8 cellular contexts compared by ENCODE assay signal in genomic region chr14:75711796-75712211, GRCh38. TPM values are rescaled to one million over a fixed set of nuclear protein-coding genes. Genes with fewer than 3 reads are reported as not detected.
A peak's percentile ranks its signal among the peaks of the same experiment; 100 is the strongest.
DNase-seq lines count a peak whose midpoint lies in the region; ATAC-seq and TF ChIP-seq lines count a peak whose summit lies in the region.

No MANE protein-coding gene starts in this region.

- no TSS peak for BruUV-seq in MCF 10A (replicated peaks; lab: Mats Ljungman, UMichigan)

- H3K4me3 Mint-ChIP-seq in MCF 10A (ENCODE audit: unreplicated experiment): peak overlapping the region; percentile 45
- no peak overlapping the region for H3K4me3 Mint-ChIP-seq in stimulated activated effector memory CD8-positive, alpha-beta T cell treated with anti-CD3 and anti-CD28 coated beads, Interleukin-12 subunit alpha, Interleukin-12 subunit beta, amount 100 ng/mL, for 72 hours

- H3K4me1 Mint-ChIP-seq in MCF 10A (ENCODE audit: insufficient read depth, unreplicated experiment): peaks cover 20% of the 10 kb centered on the region
- H3K4me1 Mint-ChIP-seq in stimulated activated effector memory CD8-positive, alpha-beta T cell treated with anti-CD3 and anti-CD28 coated beads, Interleukin-12 subunit alpha, Interleukin-12 subunit beta, amount 100 ng/mL, for 72 hours: no peaks in the 10 kb centered on the region

- in situ Hi-C loops in G401 (cut with HindIII; ENCODE audit: low sequenced_read_pairs): loop anchor here (25.0 kb wide), 1 partner anchor 275 kb away; the partner anchor contains the start of genes IFT43 and TGFB3

- no peak for TF ChIP-seq CTCF in MCF 10A (IDR thresholded peaks at IDR 0.05; ENCODE audit: unreplicated experiment)

- CTCF ChIA-PET in MCF 10A (lab: Yijun Ruan, JAX): interaction anchor here (0.7 to 8.0 kb wide), 24 partner anchors 8 to 936 kb away, joined by 3 to 205 read pairs (median 4); partner anchors contain the start of genes IFT43 and TGFB3

- H3K27ac Mint-ChIP-seq in MCF 10A (ENCODE audit: low read depth, unreplicated experiment): peak overlapping the region; percentile 72
- no peak overlapping the region for H3K27ac Mint-ChIP-seq in stimulated activated effector memory CD8-positive, alpha-beta T cell treated with anti-CD3 and anti-CD28 coated beads, Interleukin-12 subunit alpha, Interleukin-12 subunit beta, amount 100 ng/mL, for 72 hours

- ATAC-seq in stimulated activated effector memory CD8-positive, alpha-beta T cell treated with anti-CD3 and anti-CD28 coated beads, Interleukin-12 subunit alpha, Interleukin-12 subunit beta, amount 100 ng/mL, for 72 hours: peak; percentile 79
- no peak for ATAC-seq in GM19467 (IDR thresholded peaks at IDR 0.05; ENCODE audit: unreplicated experiment)

- POLR2A ChIA-PET in MCF 10A (lab: Yijun Ruan, JAX): interaction anchor here (0.6 to 5.4 kb wide), 13 partner anchors 10 to 377 kb away, joined by 3 to 49 read pairs (median 5); partner anchors contain the start of genes ERG28, IFT43, TGFB3 and TTLL5

- no peaks in the 10 kb centered on the region for H3K9me3 Mint-ChIP-seq in MCF 10A (ENCODE audit: unreplicated experiment)
- no peaks in the 10 kb centered on the region for H3K9me3 Mint-ChIP-seq in stimulated activated effector memory CD8-positive, alpha-beta T cell treated with anti-CD3 and anti-CD28 coated beads, Interleukin-12 subunit alpha, Interleukin-12 subunit beta, amount 100 ng/mL, for 72 hours

- peak; percentile 25 for DNase-seq in G401 (ENCODE audit: low spot score)
- peak; percentile 97 for DNase-seq in HT1080 (ENCODE audit: low read depth)
- peak; percentile 94 for DNase-seq in MCF 10A (ENCODE audit: unreplicated experiment)
- DNase-seq in inferior parietal cortex (ENCODE audit: extremely low spot score): peak; percentile 72
- DNase-seq in stimulated activated effector memory CD8-positive, alpha-beta T cell treated with anti-CD3 and anti-CD28 coated beads, Interleukin-12 subunit alpha, Interleukin-12 subunit beta, amount 100 ng/mL, for 72 hours (ENCODE audit: low spot score in 2 of 2): peak in 1 of 2 donors; percentile 52
- no peak for DNase-seq in 8988T
- no peak for DNase-seq in activated T-cell treated with anti-CD3 and anti-CD28 coated beads, Interleukin-2, amount 50 U/mL, for 1 hour

- intact Hi-C loops in MCF 10A (cut with micrococcal nuclease): loop anchor here (1.0 to 5.0 kb wide), 5 partner anchors 135 to 675 kb away; partner anchors contain the start of gene FLVCR2

- peaks cover 6% of the 10 kb centered on the region for H3K36me3 Mint-ChIP-seq in MCF 10A (ENCODE audit: insufficient read depth, unreplicated experiment)
- peaks cover 25% of the 10 kb centered on the region for H3K36me3 Mint-ChIP-seq in stimulated activated effector memory CD8-positive, alpha-beta T cell treated with anti-CD3 and anti-CD28 coated beads, Interleukin-12 subunit alpha, Interleukin-12 subunit beta, amount 100 ng/mL, for 72 hours

- H3K27me3 Mint-ChIP-seq in MCF 10A (ENCODE audit: insufficient read depth, unreplicated experiment): no peaks in the 10 kb centered on the region

RNA-seq across cellular contexts. Expression of gene TTLL5, which starts 50.8 kb away (rescaled TPM):
- total RNA-seq in G401 (2014; rRNA removed; shearing (Covaris generic)): 20.7 and 25.6 TPM in 2 replicates
- total RNA-seq in HT1080 (2014; rRNA removed; shearing (Covaris generic)): 26.0 and 33.2 TPM in 2 replicates
- 16.8 and 20.7 TPM in 2 replicates for polyA plus RNA-seq in HT1080 (2015; cell fraction: cytosol; rRNA removed)
- polyA plus RNA-seq in HT1080 (2015; cell fraction: nucleus; rRNA removed): 16.8 and 19.0 TPM in 2 replicates
- total RNA-seq in MCF 10A (2022): 29.0 and 31.7 TPM in 2 replicates

RNA-seq across cellular contexts. Expression of gene ERG28, which starts 51.1 kb away (rescaled TPM):
- 15.1 and 16.6 TPM in 2 replicates for total RNA-seq in G401 (2014; rRNA removed; shearing (Covaris generic))
- 11.9 and 15.2 TPM in 2 replicates for total RNA-seq in HT1080 (2014; rRNA removed; shearing (Covaris generic))
- polyA plus RNA-seq in HT1080 (2015; cell fraction: cytosol; rRNA removed): 16.9 and 17.9 TPM in 2 replicates
- 4.9 and 6.1 TPM in 2 replicates for polyA plus RNA-seq in HT1080 (2015; cell fraction: nucleus; rRNA removed)
- total RNA-seq in MCF 10A (2022): 10.4 and 11.1 TPM in 2 replicates

Comparison
In these comparisons a context has a peak if more than half of its experiments do, and no peak if none do; other contexts are left out.
1. DNase-seq: peak in G401 (single experiment), HT1080 (single experiment), MCF 10A (single experiment) and inferior parietal cortex (single experiment); none in 8988T (single experiment) and activated T-cell treated with anti-CD3 and anti-CD28 coated beads, Interleukin-2, amount 50 U/mL, for 1 hour (single experiment).